In genomic region chr5:172455087-172455381, GRCh38 we compare ENCODE assay signal across 7 cellular contexts. TPM values are rescaled to one million over a fixed set of nuclear protein-coding genes. Genes with fewer than 3 reads are reported as not detected.
DNase-seq lines count a peak whose midpoint lies in the region; ATAC-seq and TF ChIP-seq lines count a peak whose summit lies in the region.

No MANE protein-coding gene starts in this region.

- intact Hi-C loops in activated T-helper 2 cell treated with anti-CD3 and anti-CD28 coated beads, Interferon-gamma antibody, Interleukin-2, Interleukin-4, amounts not matched to agents 10 μg/mL and 5 μg/mL and 100 μg/mL, durations not matched to agents 14 hours and 24 hours and 36 hours (cut with micrococcal nuclease) = no loop called here
- intact Hi-C loops in mucosa of descending colon (cut with DNase I, micrococcal nuclease) (no loop called here), body of pancreas (cut with DNase I) (no loop called here)

- DNase-seq in activated T-helper 2 cell treated with anti-CD3 and anti-CD28 coated beads, Interferon-gamma antibody, Interleukin-2, Interleukin-4, amounts not matched to agents 10 μg/mL and 5 μg/mL and 100 μg/mL, durations not matched to agents 14 hours and 24 hours and 36 hours (ENCODE audit: low spot score) = no peak
- no peak for DNase-seq in mucosa of descending colon
- no peak for DNase-seq in body of pancreas

- ATAC-seq in stimulated activated memory B cell treated with anti-CD40 and anti-IgM and Interleukin-4, amounts not matched to agents 10 μg/mL and 1 μg/mL and 100 μg/mL, for 72 hours = no peak
- ATAC-seq in mucosa of descending colon = no peak
- ATAC-seq in HG03520 (IDR thresholded peaks at IDR 0.05; ENCODE audit: unreplicated experiment) = no peak
- ATAC-seq in body of pancreas = no peak

- H3K9me3 ChIP-seq in HUES48 (ENCODE audit: control insufficient read depth, insufficient read depth, low read length) (no peaks in the 10 kb centered on the region), iPS-18c (ENCODE audit: control insufficient read depth, insufficient read depth, low read length) (no peaks in the 10 kb centered on the region), mucosa of descending colon (no peaks in the 10 kb centered on the region), body of pancreas (no peaks in the 10 kb centered on the region)

- peaks cover 8% of the 10 kb centered on the region for H3K4me1 Mint-ChIP-seq in activated T-helper 2 cell treated with anti-CD3 and anti-CD28 coated beads, Interferon-gamma antibody, Interleukin-2, Interleukin-4, amounts not matched to agents 10 μg/mL and 5 μg/mL and 100 μg/mL, durations not matched to agents 14 hours and 24 hours and 36 hours (ENCODE audit: low read depth)
- peaks cover 18% of the 10 kb centered on the region for H3K4me1 Mint-ChIP-seq in stimulated activated memory B cell treated with anti-CD40 and anti-IgM and Interleukin-4, amounts not matched to agents 10 μg/mL and 1 μg/mL and 100 μg/mL, for 72 hours

- H3K27ac ChIP-seq in HUES48 (ENCODE audit: low read depth, low read length) = peak overlapping the region; percentile 79
- peak overlapping the region in 1 of 4 donors; percentile 53 for H3K27ac ChIP-seq in body of pancreas

- H3K27me3 Mint-ChIP-seq in activated T-helper 2 cell treated with anti-CD3 and anti-CD28 coated beads, Interferon-gamma antibody, Interleukin-2, Interleukin-4, amounts not matched to agents 10 μg/mL and 5 μg/mL and 100 μg/mL, durations not matched to agents 14 hours and 24 hours and 36 hours (ENCODE audit: low read depth) = peaks cover 44% of the 10 kb centered on the region
- peaks cover 91% of the 10 kb centered on the region for H3K27me3 Mint-ChIP-seq in stimulated activated memory B cell treated with anti-CD40 and anti-IgM and Interleukin-4, amounts not matched to agents 10 μg/mL and 1 μg/mL and 100 μg/mL, for 72 hours

- 78 to 83% methylated on average over 8 of the region's 8 CpGs for WGBS in body of pancreas, 2 donors

- H3K4me3 ChIP-seq in HUES48 (ENCODE audit: low read depth, low read length) (peak overlapping the region; percentile 62), iPS-18c (ENCODE audit: insufficient read depth, low read depth, low read length) (peak overlapping the region; percentile 53; the same call in 1 of the 2 replicates), mucosa of descending colon (no peak overlapping the region), body of pancreas (no peak overlapping the region)

- no peaks in the 10 kb centered on the region for H3K36me3 Mint-ChIP-seq in activated T-helper 2 cell treated with anti-CD3 and anti-CD28 coated beads, Interferon-gamma antibody, Interleukin-2, Interleukin-4, amounts not matched to agents 10 μg/mL and 5 μg/mL and 100 μg/mL, durations not matched to agents 14 hours and 24 hours and 36 hours (ENCODE audit: low read depth)
- no peaks in the 10 kb centered on the region for H3K36me3 Mint-ChIP-seq in stimulated activated memory B cell treated with anti-CD40 and anti-IgM and Interleukin-4, amounts not matched to agents 10 μg/mL and 1 μg/mL and 100 μg/mL, for 72 hours

- peak overlapping the region; percentile 71 for H3K4me3 Mint-ChIP-seq in activated T-helper 2 cell treated with anti-CD3 and anti-CD28 coated beads, Interferon-gamma antibody, Interleukin-2, Interleukin-4, amounts not matched to agents 10 μg/mL and 5 μg/mL and 100 μg/mL, durations not matched to agents 14 hours and 24 hours and 36 hours (ENCODE audit: low read depth)
- H3K4me3 Mint-ChIP-seq in stimulated activated memory B cell treated with anti-CD40 and anti-IgM and Interleukin-4, amounts not matched to agents 10 μg/mL and 1 μg/mL and 100 μg/mL, for 72 hours = peak overlapping the region; percentile 63

- TF ChIP-seq POLR2A in body of pancreas (IDR thresholded peaks at IDR 0.05) = no peak

- TF ChIP-seq CTCF in mucosa of descending colon (IDR thresholded peaks at IDR 0.05) (no peak), body of pancreas (IDR thresholded peaks at IDR 0.05) (no peak)

- peak overlapping the region; percentile 39; the same call in 1 of the 2 replicates for H3K9ac ChIP-seq in HUES48 (ENCODE audit: low read depth, low read length)

- no peaks in the 10 kb centered on the region for H3K36me3 ChIP-seq in HUES48 (ENCODE audit: control insufficient read depth, insufficient read depth, low read length)
- no peaks in the 10 kb centered on the region for H3K36me3 ChIP-seq in mucosa of descending colon (ENCODE audit: low read depth)
- H3K36me3 ChIP-seq in body of pancreas (replicated peaks in 1 of 2; ENCODE audit: insufficient read depth in 1 of 2, low read depth in 2 of 2) = no peaks in the 10 kb centered on the region

- peaks cover 8% of the 10 kb centered on the region; the same call in 1 of the 2 replicates for H3K27me3 ChIP-seq in HUES48 (ENCODE audit: control insufficient read depth, insufficient read depth, low read length)
- H3K27me3 ChIP-seq in body of pancreas = no peaks in the 10 kb centered on the region

- no peaks in the 10 kb centered on the region for H3K9me3 Mint-ChIP-seq in activated T-helper 2 cell treated with anti-CD3 and anti-CD28 coated beads, Interferon-gamma antibody, Interleukin-2, Interleukin-4, amounts not matched to agents 10 μg/mL and 5 μg/mL and 100 μg/mL, durations not matched to agents 14 hours and 24 hours and 36 hours
- H3K9me3 Mint-ChIP-seq in stimulated activated memory B cell treated with anti-CD40 and anti-IgM and Interleukin-4, amounts not matched to agents 10 μg/mL and 1 μg/mL and 100 μg/mL, for 72 hours = peaks cover 3% of the 10 kb centered on the region

- H3K27ac Mint-ChIP-seq in activated T-helper 2 cell treated with anti-CD3 and anti-CD28 coated beads, Interferon-gamma antibody, Interleukin-2, Interleukin-4, amounts not matched to agents 10 μg/mL and 5 μg/mL and 100 μg/mL, durations not matched to agents 14 hours and 24 hours and 36 hours = no peak overlapping the region
- no peak overlapping the region for H3K27ac Mint-ChIP-seq in stimulated activated memory B cell treated with anti-CD40 and anti-IgM and Interleukin-4, amounts not matched to agents 10 μg/mL and 1 μg/mL and 100 μg/mL, for 72 hours

- H3K4me1 ChIP-seq in HUES48 (ENCODE audit: control insufficient read depth, insufficient read depth, low read length) = peaks cover 25% of the 10 kb centered on the region; the same call in 1 of the 2 replicates
- H3K4me1 ChIP-seq in mucosa of descending colon (ENCODE audit: low read depth) = peaks cover 7% of the 10 kb centered on the region
- H3K4me1 ChIP-seq in body of pancreas = peaks cover 30% of the 10 kb centered on the region

RNA-seq across cellular contexts. Expression of gene SH3PXD2B, which starts 0.7 kb away (rescaled TPM):
- total RNA-seq in activated T-helper 2 cell treated with anti-CD3 and anti-CD28 coated beads, Interferon-gamma antibody, Interleukin-2, Interleukin-4, amounts not matched to agents 10 μg/mL and 5 μg/mL and 100 μg/mL, durations not matched to agents 14 hours and 24 hours and 36 hours = 0.11 and 0.21 TPM in 2 replicates
- 10 to 100 TPM in 2 of 3 donors, 1 to 10 TPM in 1; 5.4 to 28.7 (median 19.9) TPM for total RNA-seq in mucosa of descending colon
- 10 to 100 TPM in 1 of 2 donors, 1 to 10 TPM in 1; 9.9 to 16.9 TPM for total RNA-seq in body of pancreas

Comparison
In these comparisons a context has a peak if more than half of its experiments do, and no peak if none do; other contexts are left out.
1. H3K4me3 ChIP-seq: peak in HUES48 (single experiment) and iPS-18c (single experiment); none in mucosa of descending colon (single experiment) and body of pancreas (0 of 2).